In genomic region chr13:29718694-29719093, GRCh38 we compare ENCODE assay signal across 24 cellular contexts.
"Had no signal": no experiment of that assay in that cellular context is flagged by ENCODE, and none has a peak within 500 bp of the region (broad histone marks: within the 10 kb centered on the region; RNA-seq: fewer than 3 reads in every experiment).

No MANE protein-coding gene starts in this region.

- H3K9me3 ChIP-seq: colonic mucosa, prostate gland, thoracic aorta had no signal

- H3K4me3 ChIP-seq: colonic mucosa, esophagus muscularis mucosa, lung, neural progenitor cell, prostate gland, right atrium auricular region, sigmoid colon, skin epidermis, spleen, thoracic aorta, tibial nerve, upper lobe of left lung had no signal

- H3K4me1 ChIP-seq: colonic mucosa, esophagus muscularis mucosa, neural progenitor cell, parathyroid adenoma, prostate gland, right atrium auricular region, sigmoid colon, upper lobe of left lung had no signal

- H3K9me3 Mint-ChIP-seq: immature natural killer cell; stimulated activated naive B cell treated with anti-CD40 and anti-IgM and Interleukin-4, amounts not matched to agents 10 μg/mL and 1 μg/mL and 100 μg/mL, for 72 hours; stimulated activated naive CD8-positive, alpha-beta T cell treated with anti-CD3 and anti-CD28 coated beads, Interleukin-15, Interleukin-2, amounts not matched to agents 100 ng/mL and 50 ng/mL, for 24 hours had no signal

- H3K27me3 ChIP-seq: colonic mucosa, esophagus muscularis mucosa, neural progenitor cell, right atrium auricular region, sigmoid colon, tibial nerve, upper lobe of left lung had no signal

- DNase-seq: colonic mucosa; dermis blood vessel endothelial cell; effector memory CD4-positive, alpha-beta T cell; hypothalamus; immature natural killer cell; islet precursor cell; kidney glomerular epithelial cell; naive thymus-derived CD4-positive, alpha-beta T cell; sigmoid colon; spleen; stimulated activated naive B cell treated with anti-CD40 and anti-IgM and Interleukin-4, amounts not matched to agents 10 μg/mL and 1 μg/mL and 100 μg/mL, for 72 hours; upper lobe of left lung had no signal

- H3K27ac ChIP-seq: colonic mucosa, esophagus muscularis mucosa, neural progenitor cell, parathyroid adenoma, prostate gland, right atrium auricular region, sigmoid colon, skin epidermis, spleen, thoracic aorta, tibial nerve, upper lobe of left lung had no signal

- H3K36me3 ChIP-seq: colonic mucosa, esophagus muscularis mucosa, neural progenitor cell, prostate gland, right atrium auricular region, sigmoid colon, spleen, thoracic aorta, tibial nerve, upper lobe of left lung had no signal

- H3K27ac Mint-ChIP-seq: immature natural killer cell; memory B cell; naive thymus-derived CD4-positive, alpha-beta T cell; nephron; neural progenitor cell; stimulated activated naive B cell treated with anti-CD40 and anti-IgM and Interleukin-4, amounts not matched to agents 10 μg/mL and 1 μg/mL and 100 μg/mL, for 72 hours; stimulated activated naive CD8-positive, alpha-beta T cell treated with anti-CD3 and anti-CD28 coated beads, Interleukin-15, Interleukin-2, amounts not matched to agents 100 ng/mL and 50 ng/mL, for 24 hours had no signal

- H3K4me2 ChIP-seq: neural progenitor cell had no signal

- H3K36me3 Mint-ChIP-seq: immature natural killer cell; memory B cell; naive thymus-derived CD4-positive, alpha-beta T cell; neural progenitor cell; stimulated activated naive B cell treated with anti-CD40 and anti-IgM and Interleukin-4, amounts not matched to agents 10 μg/mL and 1 μg/mL and 100 μg/mL, for 72 hours had no signal

- ATAC-seq: naive thymus-derived CD4-positive, alpha-beta T cell; stimulated activated naive B cell treated with anti-CD40 and anti-IgM and Interleukin-4, amounts not matched to agents 10 μg/mL and 1 μg/mL and 100 μg/mL, for 72 hours had no signal

- H3K4me1 Mint-ChIP-seq: immature natural killer cell; memory B cell; naive thymus-derived CD4-positive, alpha-beta T cell; nephron; neural progenitor cell had no signal

- H3K9ac ChIP-seq: neural progenitor cell, parathyroid adenoma had no signal

- H2AFZ ChIP-seq: neural progenitor cell, parathyroid adenoma had no signal

- H3K79me2 ChIP-seq: parathyroid adenoma had no signal

- H3K4me3 Mint-ChIP-seq: immature natural killer cell; memory B cell; naive thymus-derived CD4-positive, alpha-beta T cell; nephron; neural progenitor cell; stimulated activated naive B cell treated with anti-CD40 and anti-IgM and Interleukin-4, amounts not matched to agents 10 μg/mL and 1 μg/mL and 100 μg/mL, for 72 hours; stimulated activated naive CD8-positive, alpha-beta T cell treated with anti-CD3 and anti-CD28 coated beads, Interleukin-15, Interleukin-2, amounts not matched to agents 100 ng/mL and 50 ng/mL, for 24 hours had no signal
